Comparison of ENCODE assay signal across 26 cellular contexts in the genomic region with DNA sequence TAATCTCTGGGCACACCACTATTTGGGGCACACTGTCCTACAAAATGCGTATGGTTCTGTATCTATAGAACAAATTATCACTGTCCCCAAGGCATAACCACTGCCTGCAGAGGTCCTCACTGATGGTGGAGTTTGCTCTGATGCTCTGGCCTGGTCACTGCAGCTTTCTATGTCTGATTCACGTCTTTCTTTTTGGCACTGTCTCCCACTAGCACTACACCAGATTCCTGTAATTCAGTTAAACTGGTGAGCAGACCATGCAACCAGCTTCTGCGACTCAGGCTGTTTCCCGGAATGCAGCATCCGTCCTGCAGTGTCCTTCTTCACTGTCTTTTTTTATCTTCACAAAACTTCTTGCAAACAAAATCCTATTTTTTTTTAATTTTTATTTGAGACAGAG.
"Had no signal": no experiment of that assay in that cellular context is flagged by ENCODE, and none has a peak within 500 bp of the region (broad histone marks: within the 10 kb centered on the region; RNA-seq: fewer than 3 reads in every experiment).

No MANE protein-coding gene starts in this region.

- H3K27me3 Mint-ChIP-seq: activated CD4-positive, alpha-beta T cell treated with anti-CD3 and anti-CD28 coated beads for 36 hours; activated naive CD8-positive, alpha-beta T cell treated with anti-CD3 and anti-CD28 coated beads, Interleukin-2, amount 10 ng/mL, durations not matched to agents 7 days and 5 days had no signal

- H3K27ac ChIP-seq: ascending aorta, brain microvascular endothelial cell, coronary artery, dorsolateral prefrontal cortex, ovary, thoracic aorta had no signal

- ATAC-seq: activated CD4-positive, alpha-beta T cell treated with anti-CD3 and anti-CD28 coated beads for 36 hours; activated CD8-positive, alpha-beta T cell treated with anti-CD3 and anti-CD28 coated beads, Interleukin-2, amount 10 ng/mL, durations not matched to agents 7 days and 5 days; activated T-cell treated with anti-CD3 and anti-CD28 coated beads, Interleukin-2, amount 50 U/mL, for 72 hours; left colon; sciatic nerve; stimulated activated effector memory CD8-positive, alpha-beta T cell treated with anti-CD3 and anti-CD28 coated beads, Interleukin-12 subunit alpha, Interleukin-12 subunit beta, amount 100 ng/mL, for 72 hours had no signal

- H3K36me3 ChIP-seq: ascending aorta, brain microvascular endothelial cell, ovary, thoracic aorta had no signal

- H3K4me3 ChIP-seq: ascending aorta, coronary artery, dorsolateral prefrontal cortex, ovary, thoracic aorta had no signal

- H3K4me1 ChIP-seq: ascending aorta had no signal

- H3K27ac Mint-ChIP-seq: activated CD4-positive, alpha-beta T cell treated with anti-CD3 and anti-CD28 coated beads for 36 hours; activated CD8-positive, alpha-beta T cell treated with anti-CD3 and anti-CD28 coated beads, Interleukin-2, amount 10 ng/mL, durations not matched to agents 7 days and 5 days; activated naive CD8-positive, alpha-beta T cell treated with anti-CD3 and anti-CD28 coated beads, Interleukin-2, amount 10 ng/mL, durations not matched to agents 7 days and 5 days; activated T-cell treated with anti-CD3 and anti-CD28 coated beads, Interleukin-2, amount 50 U/mL, for 72 hours; nephron; progenitor cell of endocrine pancreas; stimulated activated effector memory CD8-positive, alpha-beta T cell treated with anti-CD3 and anti-CD28 coated beads, Interleukin-12 subunit alpha, Interleukin-12 subunit beta, amount 100 ng/mL, for 72 hours; stimulated activated naive CD8-positive, alpha-beta T cell treated with anti-CD3 and anti-CD28 coated beads, Interleukin-15, Interleukin-2, amounts not matched to agents 100 ng/mL and 50 ng/mL, for 24 hours had no signal

- H3K9me3 ChIP-seq: ascending aorta, ovary, thoracic aorta had no signal

- H3K27me3 ChIP-seq: ascending aorta, brain microvascular endothelial cell, dorsolateral prefrontal cortex, ovary had no signal

- H3K36me3 Mint-ChIP-seq: activated naive CD8-positive, alpha-beta T cell treated with anti-CD3 and anti-CD28 coated beads, Interleukin-2, amount 10 ng/mL, durations not matched to agents 7 days and 5 days; stimulated activated effector memory CD8-positive, alpha-beta T cell treated with anti-CD3 and anti-CD28 coated beads, Interleukin-12 subunit alpha, Interleukin-12 subunit beta, amount 100 ng/mL, for 72 hours had no signal

- H3K4me3 Mint-ChIP-seq: activated CD4-positive, alpha-beta T cell treated with anti-CD3 and anti-CD28 coated beads for 36 hours; activated CD8-positive, alpha-beta T cell treated with anti-CD3 and anti-CD28 coated beads, Interleukin-2, amount 10 ng/mL, durations not matched to agents 7 days and 5 days; activated naive CD8-positive, alpha-beta T cell treated with anti-CD3 and anti-CD28 coated beads, Interleukin-2, amount 10 ng/mL, durations not matched to agents 7 days and 5 days; activated T-cell treated with anti-CD3 and anti-CD28 coated beads, Interleukin-2, amount 50 U/mL, for 72 hours; nephron; stimulated activated effector memory CD8-positive, alpha-beta T cell treated with anti-CD3 and anti-CD28 coated beads, Interleukin-12 subunit alpha, Interleukin-12 subunit beta, amount 100 ng/mL, for 72 hours; stimulated activated naive CD8-positive, alpha-beta T cell treated with anti-CD3 and anti-CD28 coated beads, Interleukin-15, Interleukin-2, amounts not matched to agents 100 ng/mL and 50 ng/mL, for 24 hours had no signal

- DNase-seq: activated CD4-positive, alpha-beta T cell treated with anti-CD3 and anti-CD28 coated beads for 36 hours; activated CD4-positive, CD25-positive, alpha-beta regulatory T cell; activated CD8-positive, alpha-beta T cell treated with anti-CD3 and anti-CD28 coated beads, Interleukin-2, amount 10 ng/mL, durations not matched to agents 7 days and 5 days; activated naive CD4-positive, alpha-beta T cell treated with Interleukin-2 at 50 U/mL for 16 hours; activated naive CD8-positive, alpha-beta T cell treated with anti-CD3 and anti-CD28 coated beads, Interleukin-2, amount 10 ng/mL, durations not matched to agents 7 days and 5 days; activated T-cell treated with anti-CD3 and anti-CD28 coated beads for 4 hours; activated T-cell treated with anti-CD3 and anti-CD28 coated beads, Interleukin-2, amount 50 U/mL, for 72 hours; brain microvascular endothelial cell; dorsolateral prefrontal cortex; effector memory CD4-positive, alpha-beta T cell; head of caudate nucleus; hippocampal formation; kidney; left colon; mammary epithelial cell; ovary; small intestine; stimulated activated CD4-positive, alpha-beta T cell treated with anti-CD3 and anti-CD28 coated beads, Interleukin-4, amount 100 ng/mL, for 24 hours had no signal
